In genomic region chr1:110674337-110675059, GRCh38 we compare ENCODE assay signal across 7 cellular contexts. TPM values are rescaled to one million over a fixed set of nuclear protein-coding genes. Genes with fewer than 3 reads are reported as not detected.
DNase-seq lines count a peak whose midpoint lies in the region; FAIRE-seq and TF ChIP-seq lines count a peak whose summit lies in the region.

Gene KCNA3 (minus strand): TSS chr1:110674940. CDS start chr1:110674809, 131 bp downstream.

- H3K18ac ChIP-seq in trophoblast cell (ENCODE audit: low read length), result no peak within 1 kb of the TSS

- H3K36me3 ChIP-seq in trophoblast cell (ENCODE audit: control insufficient read depth in 1 of 2, insufficient read depth in 2 of 2, low read length in 2 of 2) (no peaks in the 10 kb centered on the region), tibial nerve (no peaks in the 10 kb centered on the region)

- H3K23ac ChIP-seq in trophoblast cell (ENCODE audit: low read length), result no peak within 1 kb of the TSS

- peak; percentile 32 for DNase-seq in GM19239 (ENCODE audit: insufficient read length, low spot score)
- peak; percentile 76 for DNase-seq in NCI-H2196 (lab: John Stamatoyannopoulos, UW; ENCODE audit: unreplicated experiment)
- peak; percentile 54 for DNase-seq in activated T-cell treated with anti-CD3 and anti-CD28 coated beads for 24 hours (ENCODE audit: low read depth)
- DNase-seq in foreskin fibroblast, result peak; percentile 16 to 61
- DNase-seq in trophoblast cell, result peak in 1 of 2 donors; percentile 27
- no peak for DNase-seq in tibial nerve (ENCODE audit: low spot score in 2 of 2)
- no peak for DNase-seq in SW480 (ENCODE audit: low spot score)

- H3K27me3 ChIP-seq in trophoblast cell (ENCODE audit: insufficient read depth, low read length) (peaks cover 40% of the 10 kb centered on the region), tibial nerve (peaks cover 0 to 77% of the 10 kb centered on the region in 2 donors)

- H2BK5ac ChIP-seq in trophoblast cell (ENCODE audit: low read depth, low read length, poor library complexity), result no peak within 1 kb of the TSS

- no peak within 1 kb of the TSS for H3K14ac ChIP-seq in trophoblast cell (ENCODE audit: low read length)

- WGBS in trophoblast cell (ENCODE audit: extremely low coverage, insufficient coverage, insufficient read length), result no CpG with 5 or more reads among the region's 97 CpGs
- WGBS in tibial nerve, 2 donors, result 1 to 3% methylated on average over 34 to 41 of the region's 97 CpGs

- no peak for FAIRE-seq in GM19239 (lab: Jason Lieb, UNC)

- H3K79me2 ChIP-seq in trophoblast cell (ENCODE audit: control insufficient read depth, insufficient read depth, low read length, poor library complexity), result no peaks in the 10 kb centered on the region

- H3K4ac ChIP-seq in trophoblast cell (ENCODE audit: low read depth, low read length), result no peak within 1 kb of the TSS

- H4K12ac ChIP-seq in trophoblast cell (ENCODE audit: low read depth, low read length), result no peak within 1 kb of the TSS

- H3K79me1 ChIP-seq in trophoblast cell (ENCODE audit: low read length), result no peaks in the 10 kb centered on the region

- H3K9me3 ChIP-seq in trophoblast cell (ENCODE audit: insufficient read depth, low read depth, low read length) (peaks cover 9% of the 10 kb centered on the region), tibial nerve (peaks cover 0 to 11% (median 0%) of the 10 kb centered on the region in 4 donors)

- H4K8ac ChIP-seq in trophoblast cell (ENCODE audit: low read depth, low read length), result no peak within 1 kb of the TSS

- H3K4me2 ChIP-seq in trophoblast cell (ENCODE audit: low read length), result peak within 1 kb of the TSS; percentile 95

- no peak for TF ChIP-seq EP300 in tibial nerve (IDR thresholded peaks at IDR 0.05)

- H4K91ac ChIP-seq in trophoblast cell (ENCODE audit: low read depth, low read length), result no peak within 1 kb of the TSS

- H3K4me3 ChIP-seq in foreskin fibroblast (ENCODE audit: low read depth in 1 of 2, low read length in 2 of 2) (peak within 1 kb of the TSS; percentile 22 to 50), trophoblast cell (ENCODE audit: low read depth, low read length) (peak within 1 kb of the TSS; percentile 82), tibial nerve (peak within 1 kb of the TSS; percentile 15 to 59 (median 53))

- H2AK5ac ChIP-seq in trophoblast cell (ENCODE audit: low read length), result no peak within 1 kb of the TSS

- H3K4me1 ChIP-seq in trophoblast cell (ENCODE audit: control insufficient read depth in 1 of 2, insufficient read depth in 2 of 2, low read length in 2 of 2), result peaks cover 5 to 14% of the 10 kb centered on the region in 2 experiments
- peaks cover 0 to 20% (median 0%) of the 10 kb centered on the region in 4 donors for H3K4me1 ChIP-seq in tibial nerve

- no peak within 1 kb of the TSS for H2BK12ac ChIP-seq in trophoblast cell (ENCODE audit: low read length)

- H3K9ac ChIP-seq in trophoblast cell (ENCODE audit: low read length), result no peak within 1 kb of the TSS

- H2AFZ ChIP-seq in trophoblast cell (ENCODE audit: insufficient read depth, low read length, poor library complexity), result peak within 1 kb of the TSS; percentile 56

- TF ChIP-seq CTCF in foreskin fibroblast (IDR thresholded peaks at IDR 0.05; ENCODE audit: low read depth, low read length) (no peak), tibial nerve (IDR thresholded peaks at IDR 0.05) (no peak)

- no peak within 1 kb of the TSS for H2BK120ac ChIP-seq in trophoblast cell (ENCODE audit: insufficient read depth, low read length, poor library complexity)

- H3K27ac ChIP-seq in trophoblast cell (ENCODE audit: low read depth, low read length), result no peak within 1 kb of the TSS
- H3K27ac ChIP-seq in tibial nerve, result peak within 1 kb of the TSS in 2 of 4 donors; percentile 15 to 81

- TF ChIP-seq POLR2A in tibial nerve (IDR thresholded peaks at IDR 0.05), result no peak

RNA-seq across cellular contexts. Expression of gene KCNA3, which starts in this region (rescaled TPM):
- 0.04 TPM in 1 of 2 replicates, not detected in the other for polyA plus RNA-seq in trophoblast cell (2013)
- 1 to 10 TPM in 2 of 4 donors, under 1 TPM in 2; 0.30 to 3.9 (median 1.2) TPM for total RNA-seq in tibial nerve

Comparison
In these comparisons a context has a peak if more than half of its experiments do, and no peak if none do; other contexts are left out.
1. DNase-seq: peak in GM19239 (single experiment), NCI-H2196 (single experiment), activated T-cell treated with anti-CD3 and anti-CD28 coated beads for 24 hours (single experiment) and foreskin fibroblast (2 of 2); none in tibial nerve (0 of 2) and SW480 (single experiment).
2. Peak in every context shown above with its lines, with median percentiles within 50 percentile points of each other: H3K4me3 ChIP-seq.